8 cellular contexts compared by ENCODE assay signal in the genomic region with DNA sequence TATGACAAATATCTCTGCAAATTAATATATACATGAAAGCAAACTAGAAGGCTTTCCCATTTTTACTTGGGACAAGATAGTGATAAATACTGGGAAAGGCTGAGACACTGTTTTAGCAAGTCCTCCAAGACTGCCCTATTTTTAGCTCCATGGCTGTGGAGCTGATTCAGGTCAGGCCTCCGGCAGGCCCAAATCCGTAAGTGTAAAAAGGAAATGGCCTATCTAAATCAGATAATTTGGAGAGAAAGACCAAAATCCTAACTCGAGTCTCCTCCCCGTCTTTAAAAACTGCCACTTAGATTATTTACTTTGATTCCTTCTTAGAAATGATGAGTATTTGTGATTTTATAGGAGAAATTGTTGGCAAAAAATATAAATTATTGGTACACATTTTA. TPM values are rescaled to one million over a fixed set of nuclear protein-coding genes. Genes with fewer than 3 reads are reported as not detected.
A peak's percentile ranks its signal among the peaks of the same experiment; 100 is the strongest.
DNase-seq lines count a peak whose midpoint lies in the region; ATAC-seq and TF ChIP-seq lines count a peak whose summit lies in the region.

No MANE protein-coding gene starts in this region.

- peaks cover 26% of the 10 kb centered on the region for H4K20me1 ChIP-seq in SK-N-SH (ENCODE audit: insufficient read depth)

- peak overlapping the region; percentile 62 to 74 for H3K4me3 ChIP-seq in SK-N-SH (ENCODE audit: low read depth in 2 of 2, low read length in 1 of 2)
- H3K4me3 ChIP-seq in thoracic aorta, result peak overlapping the region; percentile 93

- peak overlapping the region; percentile 99 for H3K4me3 Mint-ChIP-seq in activated naive CD8-positive, alpha-beta T cell
- peak overlapping the region; percentile 93 to 97 (median 96) for H3K4me3 Mint-ChIP-seq in immature natural killer cell

- ATAC-seq in SK-N-SH treated with all-trans-retinoic acid at 6 μM for 48 hours, result no peak
- no peak for ATAC-seq in thoracic aorta (ENCODE audit: insufficient number of reproducible peaks, low FRiP score, low read depth)
- ATAC-seq in GM21515 (IDR thresholded peaks at IDR 0.05; ENCODE audit: unreplicated experiment), result no peak

- WGBS in SK-N-SH (ENCODE audit: low lambda C conversion rate), result 20% methylated on average over 4 of the region's 4 CpGs

- H3K27me3 ChIP-seq in SK-N-SH (ENCODE audit: insufficient read depth) (no peaks in the 10 kb centered on the region), thoracic aorta (replicated peaks; ENCODE audit: insufficient read depth) (no peaks in the 10 kb centered on the region)

- H3K36me3 ChIP-seq in SK-N-SH (replicated peaks in 1 of 2; ENCODE audit: control insufficient read depth in 1 of 2, insufficient read depth in 2 of 2, low read length in 1 of 2) (peaks cover 8 to 13% of the 10 kb centered on the region in 2 experiments), thoracic aorta (no peaks in the 10 kb centered on the region)

- H3K4me2 ChIP-seq in SK-N-SH, result peak overlapping the region; percentile 89

- H3K9me3 Mint-ChIP-seq in activated naive CD8-positive, alpha-beta T cell (ENCODE audit: low read depth), result no peaks in the 10 kb centered on the region
- H3K9me3 Mint-ChIP-seq in immature natural killer cell, result no peaks in the 10 kb centered on the region

- H3K9me2 ChIP-seq in SK-N-SH, result no peaks in the 10 kb centered on the region

- H3K79me2 ChIP-seq in SK-N-SH (ENCODE audit: insufficient read depth), result peaks cover 71% of the 10 kb centered on the region

- no peaks in the 10 kb centered on the region for H3K9me3 ChIP-seq in SK-N-SH
- no peaks in the 10 kb centered on the region for H3K9me3 ChIP-seq in thoracic aorta

- H3K27me3 Mint-ChIP-seq in activated naive CD8-positive, alpha-beta T cell, result no peaks in the 10 kb centered on the region
- H3K27me3 Mint-ChIP-seq in immature natural killer cell (ENCODE audit: low read depth in 3 of 3), result peaks cover 0 to 21% (median 13%) of the 10 kb centered on the region in 3 donors

- TF ChIP-seq EP300 in SK-N-SH (IDR thresholded peaks at IDR 0.05; ENCODE audit: borderline replicate concordance in 1 of 2, low read depth in 1 of 2, low read length in 1 of 2), result no peak

- H2AFZ ChIP-seq in SK-N-SH (ENCODE audit: low read depth), result no peak overlapping the region

- CTCF ChIA-PET in SK-N-SH (lab: Yijun Ruan, JAX), result interaction anchor here (0.9 kb wide), 1 partner anchor 9 kb away, joined by 3 read pairs; no protein-coding TSS in a partner anchor

- intact Hi-C loops in posterior cingulate gyrus (cut with DNase I), result no loop called here

- H3K27ac Mint-ChIP-seq in activated naive CD8-positive, alpha-beta T cell, result peak overlapping the region; percentile 94
- peak overlapping the region; percentile 94 to 100 (median 99) for H3K27ac Mint-ChIP-seq in immature natural killer cell

- H3K4me1 ChIP-seq in SK-N-SH (ENCODE audit: control insufficient read depth in 1 of 2, insufficient read depth in 2 of 2, low read depth in 1 of 2, low read length in 1 of 2), result peaks cover 0 to 17% of the 10 kb centered on the region in 2 experiments; a peak in 3 of 4 replicates
- peaks cover 18 to 42% of the 10 kb centered on the region in 2 donors for H3K4me1 ChIP-seq in thoracic aorta (ENCODE audit: control insufficient read depth in 1 of 2, low read depth in 2 of 2)

- POLR2A ChIA-PET in SK-N-SH (lab: Yijun Ruan, JAX), result no interaction called here

- TF ChIP-seq CTCF in SK-N-SH (IDR thresholded peaks at IDR 0.05), result no peak
- no peak for TF ChIP-seq CTCF in thoracic aorta (IDR thresholded peaks at IDR 0.05)

- H3K9ac ChIP-seq in SK-N-SH, result peak overlapping the region; percentile 87; the same call in 1 of the 2 replicates

- peaks cover 20% of the 10 kb centered on the region for H3K36me3 Mint-ChIP-seq in activated naive CD8-positive, alpha-beta T cell
- peaks cover 0 to 10% (median 4%) of the 10 kb centered on the region in 3 donors for H3K36me3 Mint-ChIP-seq in immature natural killer cell

- peaks cover 54% of the 10 kb centered on the region for H3K4me1 Mint-ChIP-seq in activated naive CD8-positive, alpha-beta T cell (ENCODE audit: low read depth)
- peaks cover 60 to 68% of the 10 kb centered on the region in 2 donors for H3K4me1 Mint-ChIP-seq in immature natural killer cell

- H3K27ac ChIP-seq in SK-N-SH (ENCODE audit: low read depth in 2 of 2, low read length in 1 of 2) (peak overlapping the region; percentile 55 to 56), thoracic aorta (peak overlapping the region in 1 of 2 donors; percentile 97)

- H3F3A ChIP-seq in SK-N-SH (replicated peaks; ENCODE audit: insufficient read depth), result peaks cover 4% of the 10 kb centered on the region

- TF ChIP-seq RAD21 in SK-N-SH (IDR thresholded peaks at IDR 0.05; ENCODE audit: low read length), result no peak

- no peak for DNase-seq in SK-N-SH
- DNase-seq in immature natural killer cell, result peak in 1 of 3 donors; percentile 8
- no peak for DNase-seq in thoracic aorta (ENCODE audit: low spot score)
- DNase-seq in NCI-H1105 (lab: John Stamatoyannopoulos, UW), result no peak
- DNase-seq in posterior cingulate gyrus, result no peak

TF ChIP-seq in SK-N-SH, 30 proteins besides CTCF, POLR2A, EP300 and RAD21:
- no peak for TF ChIP-seq POLR2AphosphoS5 (IDR thresholded peaks at IDR 0.05; ENCODE audit: low read depth, low read length)
- no peak for TF ChIP-seq TAF1 (IDR thresholded peaks at IDR 0.05; ENCODE audit: borderline replicate concordance, low read depth, low read length)
- no peak for TF ChIP-seq TCF12 (IDR thresholded peaks at IDR 0.05)
- no peak for TF ChIP-seq FOXM1 (IDR thresholded peaks at IDR 0.05; ENCODE audit: low read depth)
- TF ChIP-seq RCOR1 (IDR thresholded peaks at IDR 0.05; ENCODE audit: low read length), result no peak

TF ChIP-seq in SK-N-SH treated with all-trans-retinoic acid at 6 μM for 48 hours, 23 proteins besides CTCF, POLR2A, EP300 and RAD21 (continues in another document):
- TF ChIP-seq OSR1 (CRISPR knock-in tag; IDR thresholded peaks at IDR 0.05) (no peak), ZNF70 (CRISPR knock-in tag; IDR thresholded peaks at IDR 0.05) (no peak), PPARA (CRISPR knock-in tag; IDR thresholded peaks at IDR 0.05; ENCODE audit: borderline replicate concordance) (no peak), ZFP3 (CRISPR knock-in tag; IDR thresholded peaks at IDR 0.05) (no peak), ZFP30 (CRISPR knock-in tag; IDR thresholded peaks at IDR 0.05) (no peak), ZNF565 (CRISPR knock-in tag; conservative IDR thresholded peaks at IDR 0.05; ENCODE audit: low read depth) (no peak), ISL1 (CRISPR knock-in tag; IDR thresholded peaks at IDR 0.05) (no peak), BACH2 (CRISPR knock-in tag; IDR thresholded peaks at IDR 0.05; ENCODE audit: borderline replicate concordance) (no peak), ARNTL (CRISPR knock-in tag; IDR thresholded peaks at IDR 0.05; ENCODE audit: borderline replicate concordance, low read depth) (no peak), ZC3H10 (CRISPR knock-in tag; IDR thresholded peaks at IDR 0.05) (no peak), ZNF8 (CRISPR knock-in tag; IDR thresholded peaks at IDR 0.05) (no peak), TOX (CRISPR knock-in tag; IDR thresholded peaks at IDR 0.05; ENCODE audit: borderline replicate concordance) (no peak)
- TF ChIP-seq, protein P1, sequence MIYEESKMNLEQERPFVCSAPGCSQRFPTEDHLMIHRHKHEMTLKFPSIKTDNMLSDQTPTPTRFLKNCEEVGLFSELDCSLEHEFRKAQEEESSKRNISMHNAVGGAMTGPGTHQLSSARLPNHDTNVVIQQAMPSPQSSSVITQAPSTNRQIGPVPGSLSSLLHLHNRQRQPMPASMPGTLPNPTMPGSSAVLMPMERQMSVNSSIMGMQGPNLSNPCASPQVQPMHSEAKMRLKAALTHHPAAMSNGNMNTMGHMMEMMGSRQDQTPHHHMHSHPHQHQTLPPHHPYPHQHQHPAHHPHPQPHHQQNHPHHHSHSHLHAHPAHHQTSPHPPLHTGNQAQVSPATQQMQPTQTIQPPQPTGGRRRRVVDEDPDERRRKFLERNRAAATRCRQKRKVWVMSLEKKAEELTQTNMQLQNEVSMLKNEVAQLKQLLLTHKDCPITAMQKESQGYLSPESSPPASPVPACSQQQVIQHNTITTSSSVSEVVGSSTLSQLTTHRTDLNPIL (CRISPR knock-in tag; IDR thresholded peaks at IDR 0.05; ENCODE audit: low read depth), result no peak
- TF ChIP-seq, protein P2, sequence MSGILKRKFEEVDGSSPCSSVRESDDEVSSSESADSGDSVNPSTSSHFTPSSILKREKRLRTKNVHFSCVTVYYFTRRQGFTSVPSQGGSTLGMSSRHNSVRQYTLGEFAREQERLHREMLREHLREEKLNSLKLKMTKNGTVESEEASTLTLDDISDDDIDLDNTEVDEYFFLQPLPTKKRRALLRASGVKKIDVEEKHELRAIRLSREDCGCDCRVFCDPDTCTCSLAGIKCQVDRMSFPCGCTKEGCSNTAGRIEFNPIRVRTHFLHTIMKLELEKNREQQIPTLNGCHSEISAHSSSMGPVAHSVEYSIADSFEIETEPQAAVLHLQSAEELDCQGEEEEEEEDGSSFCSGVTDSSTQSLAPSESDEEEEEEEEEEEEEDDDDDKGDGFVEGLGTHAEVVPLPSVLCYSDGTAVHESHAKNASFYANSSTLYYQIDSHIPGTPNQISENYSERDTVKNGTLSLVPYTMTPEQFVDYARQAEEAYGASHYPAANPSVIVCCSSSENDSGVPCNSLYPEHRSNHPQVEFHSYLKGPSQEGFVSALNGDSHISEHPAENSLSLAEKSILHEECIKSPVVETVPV (CRISPR knock-in tag; IDR thresholded peaks at IDR 0.05), result no peak

RNA-seq across cellular contexts. Expression of a gene that starts 2.9 kb away (rescaled TPM):
- 8.5 and 11.6 TPM in 2 replicates for polyA plus RNA-seq in SK-N-SH (2012; rRNA removed)
- 12.0 and 13.9 TPM in 2 replicates for polyA plus RNA-seq in SK-N-SH (2012; cell fraction: cytosol; rRNA removed)
- 8.4 and 16.6 TPM in 2 replicates for polyA plus RNA-seq in SK-N-SH (2012; cell fraction: nucleus; rRNA removed)
- 10 to 100 TPM in 1 of 3 donors, 1 to 10 TPM in 2; 3.0 to 13.0 (median 8.2) TPM for polyA plus RNA-seq in immature natural killer cell
- 10 to 100 TPM; 46.7 to 57.2 TPM for total RNA-seq in thoracic aorta
